ENCODE assay signal across 8 cellular contexts in the genomic region with DNA sequence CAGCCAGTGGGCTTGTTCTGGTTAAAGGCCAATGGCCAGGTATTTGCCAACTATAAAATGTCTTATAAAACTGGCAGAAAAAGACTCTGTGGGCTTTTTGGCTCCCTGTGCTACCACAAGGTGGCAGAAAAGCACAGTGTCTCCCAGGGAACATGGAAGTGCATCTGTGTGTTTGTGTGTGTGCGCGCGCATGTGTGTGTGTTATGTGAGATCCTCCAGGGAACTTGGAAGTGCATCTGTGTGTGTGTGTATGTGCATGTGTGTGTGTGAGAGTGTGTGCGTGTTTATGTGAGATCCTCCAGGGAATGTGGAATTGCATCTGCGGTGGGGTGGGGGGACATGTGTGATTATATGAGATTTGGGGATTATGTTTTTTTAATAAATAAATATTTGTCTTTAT. TPM values are rescaled to one million over a fixed set of nuclear protein-coding genes. Genes with fewer than 3 reads are reported as not detected.
DNase-seq lines count a peak whose midpoint lies in the region; ATAC-seq, FAIRE-seq and TF ChIP-seq lines count a peak whose summit lies in the region.

No MANE protein-coding gene starts in this region.

- intact Hi-C loops in sciatic nerve (cut with DNase I) = no loop called here

- no peak for TF ChIP-seq POLR2A in GM12891 (IDR thresholded peaks at IDR 0.05; ENCODE audit: low read depth, low read length)

- FAIRE-seq in GM12891 (lab: Jason Lieb, UNC) = peak; percentile 93

- TF ChIP-seq CTCF in AG09309 (IDR thresholded peaks at IDR 0.05; ENCODE audit: control insufficient read depth, insufficient read depth, low read depth, low read length, missing control alignments) = peak; percentile 81

- DNase-seq in AG09309 (ENCODE audit: low read depth) (peak; percentile 55), GM12891 (ENCODE audit: insufficient read length, low spot score) (peak; percentile 16), NCI-H526 treated with DMSO at 0.1 percent for 48 hours (lab: John Stamatoyannopoulos, UW) (peak; percentile 20), activated T-cell treated with anti-CD3 and anti-CD28 coated beads for 24 hours (ENCODE audit: low read depth) (peak; percentile 39), glomerular visceral epithelial cell (ENCODE audit: extremely low spot score) (peak; percentile 72), sciatic nerve (ENCODE audit: low spot score) (no peak)

- H3K4me3 ChIP-seq in AG09309 (ENCODE audit: control insufficient read depth, low read depth, low read length) = no peak overlapping the region

- peak; percentile 32 for ATAC-seq in sciatic nerve
- ATAC-seq in GM21515 (IDR thresholded peaks at IDR 0.05; ENCODE audit: unreplicated experiment) = no peak
- no peak for ATAC-seq in HG02973 (IDR thresholded peaks at IDR 0.05; ENCODE audit: unreplicated experiment)

TF ChIP-seq in GM12891, 5 proteins besides CTCF, POLR2A, EP300 and RAD21:
- TF ChIP-seq POU2F2 (IDR thresholded peaks at IDR 0.05; ENCODE audit: low read depth, low read length) = no peak
- TF ChIP-seq SPI1 (IDR thresholded peaks at IDR 0.05; ENCODE audit: low read depth, low read length) = peak; percentile 32; the same call in 1 of the 2 replicates

RNA-seq across cellular contexts. Expression of a gene that starts 30.2 kb away (rescaled TPM):
- polyA plus RNA-seq in GM12891 (2012; ENCODE audit: low read depth, missing spikeins) = 33.1 TPM
- total RNA-seq in sciatic nerve = 50.4 TPM
